In the genomic region with DNA sequence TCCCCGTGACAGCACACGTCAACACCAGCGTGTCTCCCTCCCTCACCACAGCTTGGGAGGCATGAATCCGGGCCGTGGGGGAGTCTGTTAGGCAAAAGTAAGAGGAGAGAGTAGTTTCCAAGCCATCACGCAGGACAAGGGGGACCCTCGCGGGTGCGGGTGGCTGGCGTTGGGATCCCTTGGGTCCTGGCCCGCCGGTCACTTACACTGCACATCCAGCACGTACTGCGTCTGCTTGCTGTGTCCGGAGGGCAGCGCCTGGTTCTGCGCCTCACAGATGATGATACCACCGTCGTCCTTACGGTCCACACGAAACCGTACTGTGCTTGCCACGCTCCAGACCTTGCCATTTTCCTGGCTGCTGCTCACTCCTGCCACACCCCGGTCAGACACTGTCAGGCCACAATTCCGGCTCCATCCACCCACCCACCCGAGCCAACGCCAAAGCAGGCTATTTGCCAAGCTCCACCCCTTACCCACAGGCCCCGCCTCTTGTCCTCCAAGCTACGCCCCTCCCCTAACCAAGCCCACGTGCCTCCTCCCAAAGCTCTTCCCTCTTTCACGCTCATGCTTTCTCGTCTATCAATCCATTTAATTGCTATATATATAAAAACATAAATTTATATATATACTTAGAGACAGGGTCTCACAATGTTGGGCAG, we compare ENCODE assay signal across 10 cellular contexts. TPM values are rescaled to one million over a fixed set of nuclear protein-coding genes. Genes with fewer than 3 reads are reported as not detected.
A peak's percentile ranks its signal among the peaks of the same experiment; 100 is the strongest.
DNase-seq lines count a peak whose midpoint lies in the region; TF ChIP-seq lines count a peak whose summit lies in the region.
"Had no signal": no experiment of that assay in that cellular context is flagged by ENCODE, and none has a peak within 500 bp of the region (broad histone marks: within the 10 kb centered on the region; RNA-seq: fewer than 3 reads in every experiment).

No MANE protein-coding gene starts in this region.

- CTCF ChIA-PET in HEK293 (lab: Yijun Ruan, JAX) = interaction anchor here (0.8 to 1.0 kb wide), 3 partner anchors 17 to 71 kb away, joined by 3 to 4 read pairs (median 3); no protein-coding TSS in a partner anchor

- TF ChIP-seq CTCF in BE2C (IDR thresholded peaks at IDR 0.05; ENCODE audit: low read depth, low read length) (peak; percentile 47), HEK293 (tag by site-specific recombination; IDR thresholded peaks at IDR 0.05) (no peak), sigmoid colon (IDR thresholded peaks at IDR 0.05) (no peak)

- H3K36me3 ChIP-seq in BE2C (no peaks in the 10 kb centered on the region), HEK293 (ENCODE audit: control insufficient read depth in 2 of 2, insufficient read depth in 1 of 2, low read length in 2 of 2) (peaks cover 5 to 18% of the 10 kb centered on the region in 2 experiments), sigmoid colon (peaks cover 0 to 14% (median 0%) of the 10 kb centered on the region in 4 donors)
- H3K36me3 ChIP-seq: SJCRH30 had no signal

- POLR2A ChIA-PET in HEK293 (lab: Yijun Ruan, JAX) = interaction anchor here (1.1 to 2.2 kb wide), 5 partner anchors 12 to 77 kb away, joined by 3 to 8 read pairs (median 4); no protein-coding TSS in a partner anchor

- H3K27ac ChIP-seq in HEK293 (ENCODE audit: extremely low read depth, low read depth, low read length) (no peak overlapping the region), sigmoid colon (no peak overlapping the region)
- H3K27ac ChIP-seq: SJCRH30 had no signal

- intact Hi-C loops in sigmoid colon (cut with DNase I) = no loop called here

- WGBS in sigmoid colon, 2 donors = 68 to 72% methylated on average over 32 of the region's 32 CpGs

- H3K9me3 ChIP-seq in BE2C (no peaks in the 10 kb centered on the region; the same call in 1 of the 2 replicates), HEK293 (ENCODE audit: control insufficient read depth, insufficient read depth, low read depth, low read length) (no peaks in the 10 kb centered on the region), sigmoid colon (no peaks in the 10 kb centered on the region)
- H3K9me3 ChIP-seq: SJCRH30 had no signal

- H3K4me1 ChIP-seq in BE2C (no peaks in the 10 kb centered on the region), HEK293 (ENCODE audit: control insufficient read depth, insufficient read depth, low read length) (no peaks in the 10 kb centered on the region), sigmoid colon (no peaks in the 10 kb centered on the region)
- H3K4me1 ChIP-seq: SJCRH30 had no signal

- H3K27me3 ChIP-seq in BE2C (no peaks in the 10 kb centered on the region), sigmoid colon (no peaks in the 10 kb centered on the region)
- H3K27me3 ChIP-seq: SJCRH30 had no signal

- TF ChIP-seq EP300 in sigmoid colon (IDR thresholded peaks at IDR 0.05) = no peak

- DNase-seq in BE2C (peak; percentile 77), ecto neural progenitor cell (ENCODE audit: low spot score) (peak; percentile 66), sigmoid colon (no peak), KG1 (lab: John Stamatoyannopoulos, UW) (no peak), AG08396 (ENCODE audit: low spot score) (no peak)
- DNase-seq: DMS53, HFFc6, occipital lobe, SJCRH30 had no signal

- no peak for TF ChIP-seq POLR2A in sigmoid colon (IDR thresholded peaks at IDR 0.05)

- H3K4me3 ChIP-seq in BE2C (ENCODE audit: low read depth, low read length) (no peak overlapping the region), HEK293 (ENCODE audit: low read depth, low read length) (no peak overlapping the region), sigmoid colon (no peak overlapping the region)
- H3K4me3 ChIP-seq: SJCRH30 had no signal

TF ChIP-seq in HEK293, 187 proteins besides CTCF, POLR2A, EP300 and RAD21:
- TF ChIP-seq MYNN (tag by site-specific recombination; IDR thresholded peaks at IDR 0.05; ENCODE audit: borderline replicate concordance) (no peak), SP2 (tag by site-specific recombination; IDR thresholded peaks at IDR 0.05) (peak; percentile 40; the same call in 1 of the 2 replicates), KLF1 (tag by site-specific recombination; IDR thresholded peaks at IDR 0.05) (peak; percentile 94), SP3 (tag by site-specific recombination; IDR thresholded peaks at IDR 0.05) (peak; percentile 37; the same call in 1 of the 2 replicates), ZNF600 (tag by site-specific recombination; IDR thresholded peaks at IDR 0.05) (peak; percentile 89), ZNF529 (tag by site-specific recombination; IDR thresholded peaks at IDR 0.05; ENCODE audit: insufficient replicate concordance) (no peak), EGR2 (tag by site-specific recombination; IDR thresholded peaks at IDR 0.05; ENCODE audit: low read depth) (peak; percentile 83), ZFHX2 (tag by site-specific recombination; conservative IDR thresholded peaks at IDR 0.05) (peak; percentile 58), KLF9 (tag by site-specific recombination; IDR thresholded peaks at IDR 0.05; ENCODE audit: low read depth) (0 out of 2 replicates have a peak, but pooled peaks have one; percentile 30), KLF16 (tag by site-specific recombination; IDR thresholded peaks at IDR 0.05) (peak; percentile 43; the same call in 1 of the 2 replicates), ZNF169 (tag by site-specific recombination; IDR thresholded peaks at IDR 0.05) (0 out of 2 replicates have a peak, but pooled peaks have one; percentile 27), ZNF140 (tag by site-specific recombination; IDR thresholded peaks at IDR 0.05) (peak; percentile 100)
- TF ChIP-seq, protein P1, sequence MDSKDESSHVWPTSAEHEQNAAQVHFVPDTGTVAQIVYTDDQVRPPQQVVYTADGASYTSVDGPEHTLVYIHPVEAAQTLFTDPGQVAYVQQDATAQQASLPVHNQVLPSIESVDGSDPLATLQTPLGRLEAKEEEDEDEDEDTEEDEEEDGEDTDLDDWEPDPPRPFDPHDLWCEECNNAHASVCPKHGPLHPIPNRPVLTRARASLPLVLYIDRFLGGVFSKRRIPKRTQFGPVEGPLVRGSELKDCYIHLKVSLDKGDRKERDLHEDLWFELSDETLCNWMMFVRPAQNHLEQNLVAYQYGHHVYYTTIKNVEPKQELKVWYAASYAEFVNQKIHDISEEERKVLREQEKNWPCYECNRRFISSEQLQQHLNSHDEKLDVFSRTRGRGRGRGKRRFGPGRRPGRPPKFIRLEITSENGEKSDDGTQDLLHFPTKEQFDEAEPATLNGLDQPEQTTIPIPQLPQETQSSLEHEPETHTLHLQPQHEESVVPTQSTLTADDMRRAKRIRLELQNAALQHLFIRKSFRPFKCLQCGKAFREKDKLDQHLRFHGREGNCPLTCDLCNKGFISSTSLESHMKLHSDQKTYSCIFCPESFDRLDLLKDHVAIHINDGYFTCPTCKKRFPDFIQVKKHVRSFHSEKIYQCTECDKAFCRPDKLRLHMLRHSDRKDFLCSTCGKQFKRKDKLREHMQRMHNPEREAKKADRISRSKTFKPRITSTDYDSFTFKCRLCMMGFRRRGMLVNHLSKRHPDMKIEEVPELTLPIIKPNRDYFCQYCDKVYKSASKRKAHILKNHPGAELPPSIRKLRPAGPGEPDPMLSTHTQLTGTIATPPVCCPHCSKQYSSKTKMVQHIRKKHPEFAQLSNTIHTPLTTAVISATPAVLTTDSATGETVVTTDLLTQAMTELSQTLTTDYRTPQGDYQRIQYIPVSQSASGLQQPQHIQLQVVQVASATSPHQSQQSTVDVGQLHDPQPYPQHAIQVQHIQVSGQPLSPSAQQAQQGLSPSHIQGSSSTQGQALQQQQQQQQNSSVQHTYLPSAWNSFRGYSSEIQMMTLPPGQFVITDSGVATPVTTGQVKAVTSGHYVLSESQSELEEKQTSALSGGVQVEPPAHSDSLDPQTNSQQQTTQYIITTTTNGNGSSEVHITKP (tag by site-specific recombination; IDR thresholded peaks at IDR 0.05) = no peak

RNA-seq across cellular contexts. Expression of a gene that starts 6.6 kb away (rescaled TPM):
- 235 TPM for polyA plus RNA-seq in BE2C (2012; ENCODE audit: insufficient read depth, insufficient read length, low read depth)
- 10 to 100 TPM; 22.5 to 39.6 (median 35.6) TPM for total RNA-seq in sigmoid colon
- 10 to 100 TPM; 18.0 to 40.2 (median 33.6) TPM for polyA plus RNA-seq in sigmoid colon

RNA-seq across cellular contexts. Expression of a gene that starts 13.6 kb away (rescaled TPM):
- polyA plus RNA-seq in BE2C (2012; ENCODE audit: insufficient read depth, insufficient read length, low read depth) = 8.9 TPM
- 10 to 100 TPM; 16.4 to 21.7 (median 19.7) TPM for total RNA-seq in sigmoid colon
- polyA plus RNA-seq in sigmoid colon = 1 to 10 TPM in 2 of 3 donors, under 1 TPM in 1; 0.92 to 5.7 (median 1.2) TPM

RNA-seq across cellular contexts. Expression of a gene that starts 14.2 kb away (rescaled TPM):
- 0.45 TPM for polyA plus RNA-seq in BE2C (2012; ENCODE audit: insufficient read depth, insufficient read length, low read depth)
- total RNA-seq in sigmoid colon = 1 to 10 TPM in 1 of 4 donors, under 1 TPM in 2, not detected in 1; 0.27 to 1.1 (median 0.36) TPM
- under 1 TPM in 1 of 3 donors, not detected in 2; 0.66 TPM for polyA plus RNA-seq in sigmoid colon
- total RNA-seq: occipital lobe had no signal

RNA-seq across cellular contexts. Expression of a gene that starts 29.7 kb away (rescaled TPM):
- 39.9 TPM for polyA plus RNA-seq in BE2C (2012; ENCODE audit: insufficient read depth, insufficient read length, low read depth)
- 10 to 100 TPM; 12.1 to 23.3 (median 14.8) TPM for total RNA-seq in sigmoid colon
- polyA plus RNA-seq in sigmoid colon = 10 to 100 TPM; 15.0 to 21.5 (median 19.8) TPM

RNA-seq across cellular contexts. Expression of a gene that starts 30.1 kb away (rescaled TPM):
- 12.9 TPM for polyA plus RNA-seq in BE2C (2012; ENCODE audit: insufficient read depth, insufficient read length, low read depth)
- total RNA-seq in sigmoid colon = 10 to 100 TPM; 13.5 to 24.4 (median 18.8) TPM
- 1 to 10 TPM; 3.9 to 7.6 (median 4.2) TPM for polyA plus RNA-seq in sigmoid colon

Comparison
In these comparisons a context has a peak if more than half of its experiments do, and no peak if none do; other contexts are left out.
1. DNase-seq: peak in BE2C (single experiment) and ecto neural progenitor cell (single experiment); none in sigmoid colon (single experiment), KG1 (single experiment) and AG08396 (single experiment).